ENCODE assay signal across 1 cellular context in the genomic region with DNA sequence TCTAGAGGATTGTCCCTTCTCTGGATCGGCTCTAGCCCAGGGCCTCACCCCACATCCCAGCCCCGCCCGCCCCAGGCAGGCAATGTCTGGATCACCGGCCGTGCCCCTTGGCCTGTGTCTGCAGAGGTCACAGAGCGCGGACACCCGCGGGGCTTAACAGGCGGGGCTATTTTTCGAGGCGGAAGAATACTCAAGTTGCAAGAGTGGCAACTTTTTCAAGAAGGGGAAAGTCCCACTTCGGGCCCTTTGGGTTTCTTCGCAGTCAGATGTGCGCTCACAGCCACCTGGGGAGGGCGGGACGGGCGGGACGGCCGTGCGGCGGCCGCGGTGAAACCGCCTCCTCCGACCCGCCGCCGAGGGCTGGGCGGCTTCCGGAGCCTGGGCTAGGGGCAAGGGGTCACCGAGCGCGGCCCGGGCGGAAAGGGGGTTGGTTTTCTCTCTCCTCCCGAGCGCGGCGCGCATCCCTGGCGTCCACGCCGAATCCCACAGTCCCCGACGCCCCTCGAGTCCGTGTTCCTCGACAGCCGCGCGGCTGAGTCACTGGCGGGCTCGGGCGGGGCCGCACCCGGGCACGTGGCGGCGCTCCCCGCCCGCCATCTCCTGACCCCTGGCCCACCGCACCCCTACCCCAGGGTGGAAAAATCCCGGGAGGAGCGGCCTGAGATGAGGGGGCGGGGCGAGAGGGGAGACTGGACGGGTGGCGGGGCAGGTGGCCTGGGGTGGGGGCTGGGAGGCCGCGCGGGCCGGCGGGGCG.
TF ChIP-seq lines count a peak whose summit lies in the region.

No MANE protein-coding gene starts in this region.

TF ChIP-seq in HepG2, 621 proteins besides CTCF, POLR2A, EP300 and RAD21 (continued from another document and continues in another):
- TF ChIP-seq, protein P1, sequence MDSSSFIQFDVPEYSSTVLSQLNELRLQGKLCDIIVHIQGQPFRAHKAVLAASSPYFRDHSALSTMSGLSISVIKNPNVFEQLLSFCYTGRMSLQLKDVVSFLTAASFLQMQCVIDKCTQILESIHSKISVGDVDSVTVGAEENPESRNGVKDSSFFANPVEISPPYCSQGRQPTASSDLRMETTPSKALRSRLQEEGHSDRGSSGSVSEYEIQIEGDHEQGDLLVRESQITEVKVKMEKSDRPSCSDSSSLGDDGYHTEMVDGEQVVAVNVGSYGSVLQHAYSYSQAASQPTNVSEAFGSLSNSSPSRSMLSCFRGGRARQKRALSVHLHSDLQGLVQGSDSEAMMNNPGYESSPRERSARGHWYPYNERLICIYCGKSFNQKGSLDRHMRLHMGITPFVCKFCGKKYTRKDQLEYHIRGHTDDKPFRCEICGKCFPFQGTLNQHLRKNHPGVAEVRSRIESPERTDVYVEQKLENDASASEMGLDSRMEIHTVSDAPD (CRISPR knock-in tag; IDR thresholded peaks at IDR 0.05), result no peak
- TF ChIP-seq, protein P2, sequence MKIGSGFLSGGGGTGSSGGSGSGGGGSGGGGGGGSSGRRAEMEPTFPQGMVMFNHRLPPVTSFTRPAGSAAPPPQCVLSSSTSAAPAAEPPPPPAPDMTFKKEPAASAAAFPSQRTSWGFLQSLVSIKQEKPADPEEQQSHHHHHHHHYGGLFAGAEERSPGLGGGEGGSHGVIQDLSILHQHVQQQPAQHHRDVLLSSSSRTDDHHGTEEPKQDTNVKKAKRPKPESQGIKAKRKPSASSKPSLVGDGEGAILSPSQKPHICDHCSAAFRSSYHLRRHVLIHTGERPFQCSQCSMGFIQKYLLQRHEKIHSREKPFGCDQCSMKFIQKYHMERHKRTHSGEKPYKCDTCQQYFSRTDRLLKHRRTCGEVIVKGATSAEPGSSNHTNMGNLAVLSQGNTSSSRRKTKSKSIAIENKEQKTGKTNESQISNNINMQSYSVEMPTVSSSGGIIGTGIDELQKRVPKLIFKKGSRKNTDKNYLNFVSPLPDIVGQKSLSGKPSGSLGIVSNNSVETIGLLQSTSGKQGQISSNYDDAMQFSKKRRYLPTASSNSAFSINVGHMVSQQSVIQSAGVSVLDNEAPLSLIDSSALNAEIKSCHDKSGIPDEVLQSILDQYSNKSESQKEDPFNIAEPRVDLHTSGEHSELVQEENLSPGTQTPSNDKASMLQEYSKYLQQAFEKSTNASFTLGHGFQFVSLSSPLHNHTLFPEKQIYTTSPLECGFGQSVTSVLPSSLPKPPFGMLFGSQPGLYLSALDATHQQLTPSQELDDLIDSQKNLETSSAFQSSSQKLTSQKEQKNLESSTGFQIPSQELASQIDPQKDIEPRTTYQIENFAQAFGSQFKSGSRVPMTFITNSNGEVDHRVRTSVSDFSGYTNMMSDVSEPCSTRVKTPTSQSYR (CRISPR knock-in tag; IDR thresholded peaks at IDR 0.05; ENCODE audit: borderline replicate concordance), result peak; percentile 66; the same call in 1 of the 2 replicates
- TF ChIP-seq ZNF546 (CRISPR knock-in tag; conservative IDR thresholded peaks at IDR 0.05) (peak; percentile 54; the same call in 1 of the 2 replicates), SMC3 (IDR thresholded peaks at IDR 0.05; ENCODE audit: low read length) (no peak), RORA (CRISPR knock-in tag; IDR thresholded peaks at IDR 0.05) (no peak), YEATS2 (CRISPR knock-in tag; IDR thresholded peaks at IDR 0.05; ENCODE audit: borderline replicate concordance) (no peak), NRL (CRISPR knock-in tag; IDR thresholded peaks at IDR 0.05; ENCODE audit: borderline replicate concordance) (no peak), RBAK (CRISPR knock-in tag; IDR thresholded peaks at IDR 0.05) (no peak), U2AF1 (optimal IDR thresholded peaks at IDR 0.05; ENCODE audit: low read depth, low read length) (no peak), FOXP1 (IDR thresholded peaks at IDR 0.05) (no peak), FOXP1 (CRISPR knock-in tag; IDR thresholded peaks at IDR 0.05) (no peak), ATRX (CRISPR knock-in tag; IDR thresholded peaks at IDR 0.05; ENCODE audit: borderline replicate concordance) (no peak), RAD51 (IDR thresholded peaks at IDR 0.05; ENCODE audit: borderline replicate concordance) (no peak), POLR2G (IDR thresholded peaks at IDR 0.05; ENCODE audit: low read depth, low read length) (peak; percentile 76), SOX6 (IDR thresholded peaks at IDR 0.05) (no peak), SOX6 (CRISPR knock-in tag; IDR thresholded peaks at IDR 0.05) (no peak; the same call in none of the 2 replicates), ZKSCAN5 (CRISPR knock-in tag; IDR thresholded peaks at IDR 0.05) (no peak), MAFK (conservative IDR thresholded peaks at IDR 0.05 in 1 of 2, IDR thresholded peaks at IDR 0.05 in 1 of 2; ENCODE audit: low read length in 2 of 2) (no peak), RFXANK (CRISPR knock-in tag; IDR thresholded peaks at IDR 0.05) (no peak), PITX1 (CRISPR knock-in tag; IDR thresholded peaks at IDR 0.05) (no peak; the same call in none of the 2 replicates), ZSCAN25 (CRISPR knock-in tag; IDR thresholded peaks at IDR 0.05) (peak; percentile 99), TGIF2 (CRISPR knock-in tag; IDR thresholded peaks at IDR 0.05) (peak; percentile 51; the same call in 1 of the 2 replicates), PAWR (CRISPR knock-in tag; IDR thresholded peaks at IDR 0.05; ENCODE audit: borderline replicate concordance) (no peak), ZNF761 (CRISPR knock-in tag; conservative IDR thresholded peaks at IDR 0.05) (no peak; the same call in 1 of the 2 replicates), ZNF569 (CRISPR knock-in tag; IDR thresholded peaks at IDR 0.05; ENCODE audit: borderline replicate concordance) (no peak), ELF1 (CRISPR knock-in tag; IDR thresholded peaks at IDR 0.05) (no peak), CBX1 (IDR thresholded peaks at IDR 0.05; ENCODE audit: low read depth) (no peak), ZNF674 (CRISPR knock-in tag; IDR thresholded peaks at IDR 0.05; ENCODE audit: low read depth) (no peak), NFIC (IDR thresholded peaks at IDR 0.05; ENCODE audit: low read length) (no peak), ZNF564 (CRISPR knock-in tag; IDR thresholded peaks at IDR 0.05) (peak; percentile 88), ZNF768 (CRISPR knock-in tag; IDR thresholded peaks at IDR 0.05) (peak; percentile 42; the same call in 1 of the 2 replicates), RBM22 (optimal IDR thresholded peaks at IDR 0.05; ENCODE audit: low read length) (no peak), ZBTB38 (CRISPR knock-in tag; IDR thresholded peaks at IDR 0.05) (peak; percentile 56), ELF3 (CRISPR knock-in tag; IDR thresholded peaks at IDR 0.05) (peak; percentile 65), ZNF296 (CRISPR knock-in tag; conservative IDR thresholded peaks at IDR 0.05) (no peak), HNRNPUL1 (IDR thresholded peaks at IDR 0.05; ENCODE audit: low read depth, low read length) (no peak), MZF1 (CRISPR knock-in tag; IDR thresholded peaks at IDR 0.05; ENCODE audit: borderline replicate concordance) (no peak), ZNF160 (CRISPR knock-in tag; IDR thresholded peaks at IDR 0.05) (peak; percentile 62; the same call in 1 of the 2 replicates), RBM39 (IDR thresholded peaks at IDR 0.05; ENCODE audit: low read depth, low read length, poor library complexity, severe bottlenecking) (no peak), PPARG (CRISPR knock-in tag; conservative IDR thresholded peaks at IDR 0.05) (peak; percentile 96), MATR3 (CRISPR knock-in tag; IDR thresholded peaks at IDR 0.05) (no peak), ZNF329 (CRISPR knock-in tag; IDR thresholded peaks at IDR 0.05; ENCODE audit: low read depth) (peak; percentile 72; the same call in 1 of the 2 replicates), SRSF1 (optimal IDR thresholded peaks at IDR 0.05; ENCODE audit: low read depth, low read length) (no peak), POLR2AphosphoS5 (IDR thresholded peaks at IDR 0.05; ENCODE audit: low read depth, low read length) (peak; percentile 27; the same call in 1 of the 2 replicates), ZSCAN29 (CRISPR knock-in tag; conservative IDR thresholded peaks at IDR 0.05) (no peak), TAF1 (CRISPR knock-in tag; IDR thresholded peaks at IDR 0.05) (peak; percentile 62; the same call in 1 of the 2 replicates), MBD4 (IDR thresholded peaks at IDR 0.05; ENCODE audit: borderline replicate concordance, low read length) (no peak), ZNF530 (CRISPR knock-in tag; IDR thresholded peaks at IDR 0.05; ENCODE audit: low read depth) (0 out of 2 replicates have a peak, but pooled peaks have one; percentile 31)
- TF ChIP-seq, protein P3, sequence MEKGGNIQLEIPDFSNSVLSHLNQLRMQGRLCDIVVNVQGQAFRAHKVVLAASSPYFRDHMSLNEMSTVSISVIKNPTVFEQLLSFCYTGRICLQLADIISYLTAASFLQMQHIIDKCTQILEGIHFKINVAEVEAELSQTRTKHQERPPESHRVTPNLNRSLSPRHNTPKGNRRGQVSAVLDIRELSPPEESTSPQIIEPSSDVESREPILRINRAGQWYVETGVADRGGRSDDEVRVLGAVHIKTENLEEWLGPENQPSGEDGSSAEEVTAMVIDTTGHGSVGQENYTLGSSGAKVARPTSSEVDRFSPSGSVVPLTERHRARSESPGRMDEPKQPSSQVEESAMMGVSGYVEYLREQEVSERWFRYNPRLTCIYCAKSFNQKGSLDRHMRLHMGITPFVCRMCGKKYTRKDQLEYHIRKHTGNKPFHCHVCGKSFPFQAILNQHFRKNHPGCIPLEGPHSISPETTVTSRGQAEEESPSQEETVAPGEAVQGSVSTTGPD (CRISPR knock-in tag; IDR thresholded peaks at IDR 0.05), result no peak
- TF ChIP-seq, protein P4, sequence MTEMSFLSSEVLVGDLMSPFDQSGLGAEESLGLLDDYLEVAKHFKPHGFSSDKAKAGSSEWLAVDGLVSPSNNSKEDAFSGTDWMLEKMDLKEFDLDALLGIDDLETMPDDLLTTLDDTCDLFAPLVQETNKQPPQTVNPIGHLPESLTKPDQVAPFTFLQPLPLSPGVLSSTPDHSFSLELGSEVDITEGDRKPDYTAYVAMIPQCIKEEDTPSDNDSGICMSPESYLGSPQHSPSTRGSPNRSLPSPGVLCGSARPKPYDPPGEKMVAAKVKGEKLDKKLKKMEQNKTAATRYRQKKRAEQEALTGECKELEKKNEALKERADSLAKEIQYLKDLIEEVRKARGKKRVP (CRISPR knock-in tag; IDR thresholded peaks at IDR 0.05), result peak in 1 of 2 experiments; percentile 59; a peak in 1 of 4 replicates
- TF ChIP-seq, protein P5, sequence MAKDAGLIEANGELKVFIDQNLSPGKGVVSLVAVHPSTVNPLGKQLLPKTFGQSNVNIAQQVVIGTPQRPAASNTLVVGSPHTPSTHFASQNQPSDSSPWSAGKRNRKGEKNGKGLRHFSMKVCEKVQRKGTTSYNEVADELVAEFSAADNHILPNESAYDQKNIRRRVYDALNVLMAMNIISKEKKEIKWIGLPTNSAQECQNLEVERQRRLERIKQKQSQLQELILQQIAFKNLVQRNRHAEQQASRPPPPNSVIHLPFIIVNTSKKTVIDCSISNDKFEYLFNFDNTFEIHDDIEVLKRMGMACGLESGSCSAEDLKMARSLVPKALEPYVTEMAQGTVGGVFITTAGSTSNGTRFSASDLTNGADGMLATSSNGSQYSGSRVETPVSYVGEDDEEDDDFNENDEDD (CRISPR knock-in tag; IDR thresholded peaks at IDR 0.05; ENCODE audit: borderline replicate concordance), result peak; percentile 88
- TF ChIP-seq, protein P6, sequence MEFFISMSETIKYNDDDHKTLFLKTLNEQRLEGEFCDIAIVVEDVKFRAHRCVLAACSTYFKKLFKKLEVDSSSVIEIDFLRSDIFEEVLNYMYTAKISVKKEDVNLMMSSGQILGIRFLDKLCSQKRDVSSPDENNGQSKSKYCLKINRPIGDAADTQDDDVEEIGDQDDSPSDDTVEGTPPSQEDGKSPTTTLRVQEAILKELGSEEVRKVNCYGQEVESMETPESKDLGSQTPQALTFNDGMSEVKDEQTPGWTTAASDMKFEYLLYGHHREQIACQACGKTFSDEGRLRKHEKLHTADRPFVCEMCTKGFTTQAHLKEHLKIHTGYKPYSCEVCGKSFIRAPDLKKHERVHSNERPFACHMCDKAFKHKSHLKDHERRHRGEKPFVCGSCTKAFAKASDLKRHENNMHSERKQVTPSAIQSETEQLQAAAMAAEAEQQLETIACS (CRISPR knock-in tag; IDR thresholded peaks at IDR 0.05), result peak; percentile 61; the same call in 1 of the 2 replicates
- TF ChIP-seq, protein P7, sequence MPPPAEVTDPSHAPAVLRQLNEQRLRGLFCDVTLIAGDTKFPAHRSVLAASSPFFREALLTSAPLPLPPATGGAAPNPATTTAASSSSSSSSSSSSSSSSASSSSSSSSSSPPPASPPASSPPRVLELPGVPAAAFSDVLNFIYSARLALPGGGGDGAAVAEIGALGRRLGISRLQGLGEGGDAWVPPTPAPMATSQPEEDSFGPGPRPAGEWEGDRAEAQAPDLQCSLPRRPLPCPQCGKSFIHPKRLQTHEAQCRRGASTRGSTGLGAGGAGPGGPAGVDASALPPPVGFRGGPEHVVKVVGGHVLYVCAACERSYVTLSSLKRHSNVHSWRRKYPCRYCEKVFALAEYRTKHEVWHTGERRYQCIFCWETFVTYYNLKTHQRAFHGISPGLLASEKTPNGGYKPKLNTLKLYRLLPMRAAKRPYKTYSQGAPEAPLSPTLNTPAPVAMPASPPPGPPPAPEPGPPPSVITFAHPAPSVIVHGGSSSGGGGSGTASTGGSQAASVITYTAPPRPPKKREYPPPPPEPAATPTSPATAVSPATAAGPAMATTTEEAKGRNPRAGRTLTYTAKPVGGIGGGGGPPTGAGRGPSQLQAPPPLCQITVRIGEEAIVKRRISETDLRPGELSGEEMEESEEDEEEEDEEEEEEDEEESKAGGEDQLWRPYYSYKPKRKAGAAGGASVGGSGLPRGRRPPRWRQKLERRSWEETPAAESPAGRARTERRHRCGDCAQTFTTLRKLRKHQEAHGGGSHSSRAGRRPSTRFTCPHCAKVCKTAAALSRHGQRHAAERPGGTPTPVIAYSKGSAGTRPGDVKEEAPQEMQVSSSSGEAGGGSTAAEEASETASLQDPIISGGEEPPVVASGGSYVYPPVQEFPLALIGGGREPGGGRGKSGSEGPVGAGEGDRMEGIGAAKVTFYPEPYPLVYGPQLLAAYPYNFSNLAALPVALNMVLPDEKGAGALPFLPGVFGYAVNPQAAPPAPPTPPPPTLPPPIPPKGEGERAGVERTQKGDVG (CRISPR knock-in tag; IDR thresholded peaks at IDR 0.05; ENCODE audit: borderline replicate concordance), result no peak
- TF ChIP-seq, protein P8, sequence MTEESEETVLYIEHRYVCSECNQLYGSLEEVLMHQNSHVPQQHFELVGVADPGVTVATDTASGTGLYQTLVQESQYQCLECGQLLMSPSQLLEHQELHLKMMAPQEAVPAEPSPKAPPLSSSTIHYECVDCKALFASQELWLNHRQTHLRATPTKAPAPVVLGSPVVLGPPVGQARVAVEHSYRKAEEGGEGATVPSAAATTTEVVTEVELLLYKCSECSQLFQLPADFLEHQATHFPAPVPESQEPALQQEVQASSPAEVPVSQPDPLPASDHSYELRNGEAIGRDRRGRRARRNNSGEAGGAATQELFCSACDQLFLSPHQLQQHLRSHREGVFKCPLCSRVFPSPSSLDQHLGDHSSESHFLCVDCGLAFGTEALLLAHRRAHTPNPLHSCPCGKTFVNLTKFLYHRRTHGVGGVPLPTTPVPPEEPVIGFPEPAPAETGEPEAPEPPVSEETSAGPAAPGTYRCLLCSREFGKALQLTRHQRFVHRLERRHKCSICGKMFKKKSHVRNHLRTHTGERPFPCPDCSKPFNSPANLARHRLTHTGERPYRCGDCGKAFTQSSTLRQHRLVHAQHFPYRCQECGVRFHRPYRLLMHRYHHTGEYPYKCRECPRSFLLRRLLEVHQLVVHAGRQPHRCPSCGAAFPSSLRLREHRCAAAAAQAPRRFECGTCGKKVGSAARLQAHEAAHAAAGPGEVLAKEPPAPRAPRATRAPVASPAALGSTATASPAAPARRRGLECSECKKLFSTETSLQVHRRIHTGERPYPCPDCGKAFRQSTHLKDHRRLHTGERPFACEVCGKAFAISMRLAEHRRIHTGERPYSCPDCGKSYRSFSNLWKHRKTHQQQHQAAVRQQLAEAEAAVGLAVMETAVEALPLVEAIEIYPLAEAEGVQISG (CRISPR knock-in tag; IDR thresholded peaks at IDR 0.05), result no peak; the same call in 1 of the 2 replicates
